Comparison of ENCODE assay signal across 8 cellular contexts in genomic region chr13:62512194-62513141, GRCh38.
DNase-seq lines count a peak whose midpoint lies in the region; ATAC-seq and TF ChIP-seq lines count a peak whose summit lies in the region.

No MANE protein-coding gene starts in this region.

- no peak overlapping the region for H3K27ac Mint-ChIP-seq in Calu3 (ENCODE audit: unreplicated experiment)

- no peak overlapping the region for H3K4me3 Mint-ChIP-seq in Calu3 (ENCODE audit: low read depth, unreplicated experiment)

- ATAC-seq in GM18867 (IDR thresholded peaks at IDR 0.05; ENCODE audit: unreplicated experiment) (peak; percentile 82), HG02938 (IDR thresholded peaks at IDR 0.05; ENCODE audit: unreplicated experiment) (peak; percentile 87)

- no TSS peak for BruUV-seq in Calu3 (replicated peaks; lab: Mats Ljungman, UMichigan)

- no peak for TF ChIP-seq CTCF in Calu3 (IDR thresholded peaks at IDR 0.05; ENCODE audit: unreplicated experiment)
- TF ChIP-seq CTCF in adrenal gland (IDR thresholded peaks at IDR 0.05) = peak in 5 of 6 experiments; percentile 11 to 42 (median 32)

- intact Hi-C loops in Calu3 (cut with micrococcal nuclease; ENCODE audit: unreplicated experiment) (no loop called here), adrenal gland (cut with DNase I) (no loop called here)

- H3K27me3 ChIP-seq in adrenal gland = no peaks in the 10 kb centered on the region

- H3K27me3 Mint-ChIP-seq in Calu3 (ENCODE audit: unreplicated experiment) = no peaks in the 10 kb centered on the region

- DNase-seq in Calu3 = peak; percentile 13
- peak; percentile 61 for DNase-seq in NCI-H146 (lab: John Stamatoyannopoulos, UW)
- peak in 2 of 7 donors; percentile 7 for DNase-seq in adrenal gland
- DNase-seq in kidney tubule cell (ENCODE audit: low spot score) = peak; percentile 52
- no peak for DNase-seq in NCI-H187 treated with DMSO at 0.1 percent for 48 hours (lab: John Stamatoyannopoulos, UW)
- DNase-seq in activated naive CD4-positive, alpha-beta T cell treated with anti-CD3 and anti-CD28 coated beads, Interleukin-2, amount 50 U/mL, for 16 hours = no peak

- no peaks in the 10 kb centered on the region for H3K36me3 ChIP-seq in adrenal gland (replicated peaks in 1 of 2)

- CTCF ChIA-PET in Calu3 (lab: Charles Lee) = no interaction called here

- H3K4me1 Mint-ChIP-seq in Calu3 (ENCODE audit: low read depth, unreplicated experiment) = no peaks in the 10 kb centered on the region

- H3K36me3 Mint-ChIP-seq in Calu3 (ENCODE audit: insufficient read depth, unreplicated experiment) = no peaks in the 10 kb centered on the region

- H3K9me3 Mint-ChIP-seq in Calu3 (ENCODE audit: low read depth, unreplicated experiment) = no peaks in the 10 kb centered on the region

- TF ChIP-seq POLR2A in adrenal gland (IDR thresholded peaks at IDR 0.05) = no peak

- 43 to 50% (median 45%) methylated on average over 7 of the region's 7 CpGs for WGBS in adrenal gland, 4 donors

- no peaks in the 10 kb centered on the region for H3K4me1 ChIP-seq in adrenal gland (replicated peaks in 1 of 2)

- H3K9me3 ChIP-seq in adrenal gland (replicated peaks in 1 of 3) = no peaks in the 10 kb centered on the region

- no peak overlapping the region for H3K4me3 ChIP-seq in adrenal gland

- no peak overlapping the region for H3K27ac ChIP-seq in adrenal gland

Comparison
In these comparisons a context has a peak if more than half of its experiments do, and no peak if none do; other contexts are left out.
1. DNase-seq: peak in Calu3 (single experiment), NCI-H146 (single experiment) and kidney tubule cell (single experiment); none in NCI-H187 treated with DMSO at 0.1 percent for 48 hours (single experiment) and activated naive CD4-positive, alpha-beta T cell treated with anti-CD3 and anti-CD28 coated beads, Interleukin-2, amount 50 U/mL, for 16 hours (single experiment).